Comparison of ENCODE assay signal across 26 cellular contexts in the genomic region with DNA sequence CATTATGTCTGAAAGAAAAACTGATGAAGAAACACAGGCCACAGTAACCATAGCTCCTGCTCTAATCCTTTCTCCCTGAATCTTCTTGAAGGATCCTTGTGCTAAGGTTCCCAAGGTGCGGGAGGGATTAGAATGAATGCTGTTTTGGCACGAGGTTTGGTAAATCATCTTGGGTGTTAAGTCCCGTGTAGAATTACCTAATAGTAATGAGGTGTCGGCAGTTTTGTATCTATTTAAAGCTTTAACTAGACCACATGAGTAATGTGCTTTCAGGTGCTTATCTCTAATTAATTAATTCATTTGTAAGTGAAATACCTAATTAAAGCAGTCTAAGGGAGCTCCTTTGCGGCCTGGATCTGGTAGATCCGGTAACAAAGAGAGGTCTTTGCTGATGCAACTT. TPM values are rescaled to one million over a fixed set of nuclear protein-coding genes. Genes with fewer than 3 reads are reported as not detected.
"Had no signal": no experiment of that assay in that cellular context is flagged by ENCODE, and none has a peak within 500 bp of the region (broad histone marks: within the 10 kb centered on the region; RNA-seq: fewer than 3 reads in every experiment).

No MANE protein-coding gene starts in this region.

- H3K9me3 Mint-ChIP-seq: activated B cell treated with CpG ODN at 0.5 μM for 24 hours; activated CD4-positive, alpha-beta memory T cell treated with anti-CD3 and anti-CD28 coated beads for 36 hours had no signal

- H3K4me3 ChIP-seq: adrenal gland, ascending aorta, hepatocyte, left ventricle myocardium inferior, ovary, prostate gland, spleen, upper lobe of right lung had no signal

- H3K4me1 ChIP-seq: ascending aorta, prostate gland, upper lobe of right lung had no signal

- FAIRE-seq: colon, endothelial cell of umbilical vein, frontal cortex had no signal

- H3K27ac Mint-ChIP-seq: activated B cell treated with CpG ODN at 0.5 μM for 24 hours; activated CD8-positive, alpha-beta memory T cell treated with anti-CD3 and anti-CD28 coated beads, Interleukin-2, amount 10 ng/mL, durations not matched to agents 7 days and 5 days had no signal

- DNase-seq: activated B cell treated with CpG ODN at 0.5 μM for 24 hours; activated CD4-positive, alpha-beta memory T cell treated with anti-CD3 and anti-CD28 coated beads for 36 hours; activated CD4-positive, alpha-beta T cell treated with anti-CD3 and anti-CD28 coated beads for 48 hours; activated CD8-positive, alpha-beta memory T cell treated with anti-CD3 and anti-CD28 coated beads, Interleukin-2, amount 10 ng/mL, durations not matched to agents 7 days and 5 days; activated gamma-delta T cell treated with Interleukin-2 at 50 U/mL for 16 hours; central memory CD4-positive, alpha-beta T cell; effector memory CD4-positive, alpha-beta T cell; glutamatergic neuron; kidney glomerular epithelial cell; left ventricle myocardium inferior; naive thymus-derived CD4-positive, alpha-beta T cell; ovary; spleen; stimulated activated CD4-positive, alpha-beta T cell treated with anti-CD3 and anti-CD28 coated beads, Interleukin-4, amount 100 ng/mL, for 1 hour; stimulated activated naive CD4-positive, alpha-beta T cell; upper lobe of right lung had no signal

- H3K27me3 Mint-ChIP-seq: activated B cell treated with CpG ODN at 0.5 μM for 24 hours; activated CD4-positive, alpha-beta memory T cell treated with anti-CD3 and anti-CD28 coated beads for 36 hours; activated CD8-positive, alpha-beta memory T cell treated with anti-CD3 and anti-CD28 coated beads, Interleukin-2, amount 10 ng/mL, durations not matched to agents 7 days and 5 days; activated naive CD8-positive, alpha-beta T cell; naive thymus-derived CD4-positive, alpha-beta T cell had no signal

- H3K4me3 Mint-ChIP-seq: activated B cell treated with CpG ODN at 0.5 μM for 24 hours; activated CD4-positive, alpha-beta memory T cell treated with anti-CD3 and anti-CD28 coated beads for 36 hours; activated CD8-positive, alpha-beta memory T cell treated with anti-CD3 and anti-CD28 coated beads, Interleukin-2, amount 10 ng/mL, durations not matched to agents 7 days and 5 days; activated naive CD8-positive, alpha-beta T cell; T-helper 1 cell treated with Interleukin-12 subunit alpha and Interleukin-12 subunit beta and Interleukin-4 antibody, amounts not matched to agents 30 μg/mL and 1 μg/mL, for 36 hours had no signal

- ATAC-seq: activated CD8-positive, alpha-beta memory T cell treated with anti-CD3 and anti-CD28 coated beads, Interleukin-2, amount 10 ng/mL, durations not matched to agents 7 days and 5 days; esophagus mucosa; naive thymus-derived CD4-positive, alpha-beta T cell; upper lobe of right lung had no signal

- H3K27me3 ChIP-seq: adrenal gland, ascending aorta, hepatocyte, ovary, spleen, upper lobe of right lung had no signal

- H3K27ac ChIP-seq: ascending aorta, hepatocyte, left ventricle myocardium inferior, ovary, prostate gland, spleen, upper lobe of right lung had no signal

- H3K9me3 ChIP-seq: adrenal gland, ascending aorta, left ventricle myocardium inferior, ovary, prostate gland, spleen, upper lobe of right lung had no signal

- H3K36me3 ChIP-seq: adrenal gland, ascending aorta, left ventricle myocardium inferior, ovary, prostate gland, upper lobe of right lung had no signal

RNA-seq across cellular contexts. Expression of gene GNG2, which starts 53.9 kb away (rescaled TPM):
- total RNA-seq: endothelial cell of umbilical vein had no signal
- polyA plus RNA-seq: endothelial cell of umbilical vein had no signal
